ENCODE assay signal across 8 cellular contexts in the genomic region with DNA sequence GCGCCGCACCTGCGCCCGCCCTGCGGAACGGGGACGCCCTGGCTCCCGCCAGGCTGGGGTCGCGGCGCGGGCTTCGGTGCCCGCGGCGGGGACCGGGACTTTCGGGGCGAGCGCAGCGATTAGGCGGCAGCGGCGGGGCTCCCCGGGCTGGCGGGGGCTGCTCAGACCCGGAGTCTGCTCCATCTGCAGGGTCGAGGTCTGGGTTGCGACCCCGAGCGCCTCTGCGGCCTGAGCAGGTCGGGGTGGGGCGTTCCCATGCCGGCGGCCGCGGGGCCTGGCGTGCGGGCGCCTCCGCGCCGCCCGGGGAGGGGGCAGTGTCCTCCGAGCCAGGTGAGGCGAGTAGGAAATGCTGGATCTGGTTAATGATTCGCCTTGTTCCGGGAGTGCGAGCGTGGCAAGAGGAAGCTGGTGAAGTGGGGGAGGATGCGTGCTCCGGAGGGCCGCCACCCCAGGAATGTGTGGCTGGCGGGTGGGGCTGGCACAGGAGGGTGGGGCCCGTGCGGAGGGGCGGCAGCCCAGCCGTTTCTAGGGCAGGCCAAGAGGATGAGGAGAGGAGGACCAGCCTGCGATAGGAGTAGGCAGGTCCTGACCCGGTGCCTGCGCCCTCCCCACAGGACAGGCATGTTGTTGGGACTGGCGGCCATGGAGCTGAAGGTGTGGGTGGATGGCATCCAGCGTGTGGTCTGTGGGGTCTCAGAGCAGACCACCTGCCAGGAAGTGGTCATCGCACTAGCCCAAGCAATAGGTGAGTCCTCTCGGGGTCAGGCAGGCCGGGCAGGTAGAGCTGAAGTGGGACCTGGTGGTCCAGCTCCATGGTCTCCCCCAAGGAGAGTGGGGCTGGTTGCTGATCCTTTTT. TPM values are rescaled to one million over a fixed set of nuclear protein-coding genes. Genes with fewer than 3 reads are reported as not detected.
DNase-seq lines count a peak whose midpoint lies in the region; ATAC-seq and TF ChIP-seq lines count a peak whose summit lies in the region.

No MANE protein-coding gene starts in this region.

- peak overlapping the region; percentile 1 for H2BK12ac ChIP-seq in trophoblast cell (ENCODE audit: low read length)

- H2BK120ac ChIP-seq in trophoblast cell (ENCODE audit: insufficient read depth, low read length, poor library complexity): peak overlapping the region; percentile 47

- H3K23ac ChIP-seq in trophoblast cell (ENCODE audit: low read length): no peak overlapping the region

- H3K27ac ChIP-seq in DND-41 (ENCODE audit: low read length) (peak overlapping the region; percentile 44; the same call in 1 of the 2 replicates), foreskin keratinocyte (no peak overlapping the region), trophoblast cell (ENCODE audit: low read depth, low read length) (peak overlapping the region; percentile 69)

- peaks cover 30% of the 10 kb centered on the region for H3K4me1 ChIP-seq in DND-41 (ENCODE audit: insufficient read depth, low read length)
- peaks cover 5% of the 10 kb centered on the region for H3K4me1 ChIP-seq in foreskin keratinocyte
- H3K4me1 ChIP-seq in trophoblast cell (ENCODE audit: control insufficient read depth in 1 of 2, insufficient read depth in 2 of 2, low read length in 2 of 2): peaks cover 48 to 51% of the 10 kb centered on the region in 2 experiments

- peak overlapping the region; percentile 86 to 95 for H3K4me3 ChIP-seq in DND-41 (ENCODE audit: low read depth in 1 of 2, low read length in 2 of 2)
- H3K4me3 ChIP-seq in trophoblast cell (ENCODE audit: low read depth, low read length): peak overlapping the region; percentile 86

- H3K79me2 ChIP-seq in DND-41 (ENCODE audit: insufficient read depth, low read length) (peaks cover 8% of the 10 kb centered on the region), trophoblast cell (ENCODE audit: control insufficient read depth, insufficient read depth, low read length, poor library complexity) (peaks cover 20% of the 10 kb centered on the region)

- H3K27me3 ChIP-seq in DND-41 (ENCODE audit: insufficient read depth, low read length, poor library complexity) (no peaks in the 10 kb centered on the region), foreskin keratinocyte (peaks cover 12% of the 10 kb centered on the region), trophoblast cell (ENCODE audit: insufficient read depth, low read length) (peaks cover 5% of the 10 kb centered on the region)

- DNase-seq in DND-41 (peak; percentile 41), UCSD-AML1 (lab: John Stamatoyannopoulos, UW; ENCODE audit: unreplicated experiment) (peak; percentile 38), foreskin keratinocyte (peak in 1 of 2 donors; percentile 47), trophoblast cell (peak in 1 of 2 donors; percentile 60), inferior parietal cortex (ENCODE audit: extremely low spot score) (no peak)
- DNase-seq in central memory CD4-positive, alpha-beta T cell: no peak

- H2AFZ ChIP-seq in DND-41 (ENCODE audit: low read depth, low read length) (peak overlapping the region; percentile 64), trophoblast cell (ENCODE audit: insufficient read depth, low read length, poor library complexity) (peak overlapping the region; percentile 57)

- H4K20me1 ChIP-seq in DND-41 (ENCODE audit: insufficient read depth, low read length): peaks cover 36% of the 10 kb centered on the region

- peak overlapping the region; percentile 89 for H3K4me2 ChIP-seq in DND-41 (ENCODE audit: insufficient read depth, low read length)
- peak overlapping the region; percentile 77 for H3K4me2 ChIP-seq in trophoblast cell (ENCODE audit: low read length)

- H3K4ac ChIP-seq in trophoblast cell (ENCODE audit: low read depth, low read length): peak overlapping the region; percentile 82

- H2BK5ac ChIP-seq in trophoblast cell (ENCODE audit: low read depth, low read length, poor library complexity): peak overlapping the region; percentile 48

- peak overlapping the region; percentile 81 for H3K18ac ChIP-seq in trophoblast cell (ENCODE audit: low read length)

- peak overlapping the region; percentile 61 for H4K8ac ChIP-seq in trophoblast cell (ENCODE audit: low read depth, low read length)

- H3K9ac ChIP-seq in DND-41 (ENCODE audit: low read depth, low read length) (peak overlapping the region; percentile 82), trophoblast cell (ENCODE audit: low read length) (peak overlapping the region; percentile 83)

- H3K36me3 ChIP-seq in DND-41 (ENCODE audit: insufficient read depth, low read length) (peaks cover 26% of the 10 kb centered on the region), trophoblast cell (ENCODE audit: control insufficient read depth in 1 of 2, insufficient read depth in 2 of 2, low read length in 2 of 2) (peaks cover 11 to 22% of the 10 kb centered on the region in 2 experiments)

- WGBS in trophoblast cell (ENCODE audit: extremely low coverage, insufficient coverage, insufficient read length): no CpG with 5 or more reads among the region's 67 CpGs

- TF ChIP-seq CTCF in DND-41 (IDR thresholded peaks at IDR 0.05; ENCODE audit: borderline replicate concordance, extremely low read depth, low read length, poor library complexity, severe bottlenecking) (no peak), foreskin keratinocyte (conservative IDR thresholded peaks at IDR 0.05) (no peak)

- peak overlapping the region; percentile 43 for H4K12ac ChIP-seq in trophoblast cell (ENCODE audit: low read depth, low read length)

- H3K9me3 ChIP-seq in DND-41 (ENCODE audit: insufficient read depth, low read length, severe bottlenecking) (no peaks in the 10 kb centered on the region), trophoblast cell (ENCODE audit: insufficient read depth, low read depth, low read length) (peaks cover 6% of the 10 kb centered on the region)

- H3K14ac ChIP-seq in trophoblast cell (ENCODE audit: low read length): peak overlapping the region; percentile 58

- peak overlapping the region; percentile 56 for H4K91ac ChIP-seq in trophoblast cell (ENCODE audit: low read depth, low read length)

- H3K79me1 ChIP-seq in trophoblast cell (ENCODE audit: low read length): peaks cover 35% of the 10 kb centered on the region

- H2AK5ac ChIP-seq in trophoblast cell (ENCODE audit: low read length): peak overlapping the region; percentile 81

- ATAC-seq in DND-41 (ENCODE audit: insufficient read depth, low read depth) (peak; percentile 28), GM21360 (IDR thresholded peaks at IDR 0.05; ENCODE audit: unreplicated experiment) (peak; percentile 12), HG03571 (IDR thresholded peaks at IDR 0.05; ENCODE audit: unreplicated experiment) (peak; percentile 9), foreskin keratinocyte (peak; percentile 36)

RNA-seq across cellular contexts. Expression of gene RASSF7, which starts 0.6 kb away (rescaled TPM):
- total RNA-seq in foreskin keratinocyte: 37.3 and 44.3 TPM in 2 replicates
- 51.7 and 59.1 TPM in 2 replicates for polyA plus RNA-seq in foreskin keratinocyte
- 41.3 and 45.5 TPM in 2 replicates for polyA plus RNA-seq in trophoblast cell (2013)

RNA-seq across cellular contexts. Expression of gene LMNTD2, which starts 0.8 kb away (rescaled TPM):
- total RNA-seq in foreskin keratinocyte: 0.92 and 0.95 TPM in 2 replicates
- polyA plus RNA-seq in foreskin keratinocyte: 1.2 and 1.3 TPM in 2 replicates
- 2.2 and 2.6 TPM in 2 replicates for polyA plus RNA-seq in trophoblast cell (2013)

RNA-seq across cellular contexts. Expression of gene PHRF1, which starts 14.9 kb away (rescaled TPM):
- total RNA-seq in foreskin keratinocyte: 28.4 and 30.4 TPM in 2 replicates
- polyA plus RNA-seq in foreskin keratinocyte: 14.2 and 15.1 TPM in 2 replicates
- 23.6 and 23.8 TPM in 2 replicates for polyA plus RNA-seq in trophoblast cell (2013)

RNA-seq across cellular contexts. Expression of gene LRRC56, which starts 24.0 kb away (rescaled TPM):
- total RNA-seq in foreskin keratinocyte: 0.28 and 0.48 TPM in 2 replicates
- polyA plus RNA-seq in foreskin keratinocyte: 0.30 and 0.47 TPM in 2 replicates
- 0.22 and 0.40 TPM in 2 replicates for polyA plus RNA-seq in trophoblast cell (2013)

RNA-seq across cellular contexts. Expression of gene HRAS, which starts 26.0 kb away (rescaled TPM):
- 167 and 199 TPM in 2 replicates for total RNA-seq in foreskin keratinocyte
- 252 and 263 TPM in 2 replicates for polyA plus RNA-seq in foreskin keratinocyte
- 39.2 and 40.8 TPM in 2 replicates for polyA plus RNA-seq in trophoblast cell (2013)

Comparison
In these comparisons a context has a peak if more than half of its experiments do, and no peak if none do; other contexts are left out.
1. DNase-seq: peak in DND-41 (single experiment) and UCSD-AML1 (single experiment); none in central memory CD4-positive, alpha-beta T cell (single experiment) and inferior parietal cortex (single experiment).
2. Peak in every context shown above with its lines, with median percentiles within 50 percentile points of each other: ATAC-seq.